Comparison of ENCODE assay signal across 10 cellular contexts in genomic region chr3:12423918-12424634, GRCh38.
DNase-seq lines count a peak whose midpoint lies in the region; ATAC-seq and TF ChIP-seq lines count a peak whose summit lies in the region.
"Had no signal": no experiment of that assay in that cellular context is flagged by ENCODE, and none has a peak within 500 bp of the region (broad histone marks: within the 10 kb centered on the region; RNA-seq: fewer than 3 reads in every experiment).

No MANE protein-coding gene starts in this region.

- H3K9me3 ChIP-seq in breast epithelium (no peaks in the 10 kb centered on the region), liver (ENCODE audit: control insufficient read depth in 4 of 4, low read length in 3 of 4) (no peaks in the 10 kb centered on the region)
- H3K9me3 ChIP-seq: uterus had no signal

- H3K4me3 Mint-ChIP-seq in MCF 10A (ENCODE audit: unreplicated experiment) = no peak overlapping the region
- H3K4me3 Mint-ChIP-seq in activated T-cell treated with anti-CD3 and anti-CD28 coated beads, Interleukin-2, amount 50 U/mL, for 4 hours = no peak overlapping the region
- H3K4me3 Mint-ChIP-seq in naive thymus-derived CD8-positive, alpha-beta T cell = no peak overlapping the region

- no peaks in the 10 kb centered on the region for H3K36me3 Mint-ChIP-seq in MCF 10A (ENCODE audit: insufficient read depth, unreplicated experiment)
- H3K36me3 Mint-ChIP-seq in activated T-cell treated with anti-CD3 and anti-CD28 coated beads, Interleukin-2, amount 50 U/mL, for 4 hours (ENCODE audit: insufficient read depth) = no peaks in the 10 kb centered on the region
- no peaks in the 10 kb centered on the region for H3K36me3 Mint-ChIP-seq in naive thymus-derived CD8-positive, alpha-beta T cell

- BruUV-seq in MCF 10A (replicated peaks; lab: Mats Ljungman, UMichigan) = no TSS peak

- TF ChIP-seq CTCF in MCF 10A (IDR thresholded peaks at IDR 0.05; ENCODE audit: unreplicated experiment) (no peak), breast epithelium (IDR thresholded peaks at IDR 0.05) (no peak), liver (IDR thresholded peaks at IDR 0.05; ENCODE audit: low read depth, low read length, missing input control) (no peak)

- CTCF ChIA-PET in MCF 10A (lab: Yijun Ruan, JAX) = no interaction called here

- peak; percentile 20 for DNase-seq in MCF 10A (ENCODE audit: unreplicated experiment)
- no peak for DNase-seq in breast epithelium (ENCODE audit: low spot score in 2 of 2)
- no peak for DNase-seq in activated T-cell treated with anti-CD3 and anti-CD28 coated beads, Interleukin-2, amount 50 U/mL, for 4 hours
- DNase-seq in stromal cell of bone marrow (ENCODE audit: low read depth) = peak; percentile 54
- no peak for DNase-seq in AG08396 (ENCODE audit: low spot score)
- no peak for DNase-seq in GM19238 (ENCODE audit: insufficient read length, low spot score)
- DNase-seq in naive thymus-derived CD8-positive, alpha-beta T cell = no peak
- DNase-seq: uterus had no signal

- H3K4me1 ChIP-seq in breast epithelium (peaks cover 0 to 6% of the 10 kb centered on the region in 2 donors), liver (ENCODE audit: control insufficient read depth in 4 of 4, insufficient read depth in 4 of 4, low read length in 3 of 4) (peaks cover 12 to 22% (median 16%) of the 10 kb centered on the region in 4 donors)

- no peak overlapping the region for H3K9ac ChIP-seq in liver (ENCODE audit: low read depth in 1 of 2, low read length in 2 of 2)

- intact Hi-C loops in MCF 10A (cut with micrococcal nuclease) = no loop called here
- intact Hi-C loops in breast epithelium (cut with DNase I; ENCODE audit: low total_unique reads) = loop anchor here (10.0 kb wide), 1 partner anchor 159 kb away; no protein-coding TSS in a partner anchor

- H3K27me3 ChIP-seq in breast epithelium (no peaks in the 10 kb centered on the region), liver (ENCODE audit: control insufficient read depth in 4 of 4, insufficient read depth in 4 of 4, low read length in 3 of 4) (no peaks in the 10 kb centered on the region)
- H3K27me3 ChIP-seq: uterus had no signal

- no peak overlapping the region for H3K27ac Mint-ChIP-seq in MCF 10A (ENCODE audit: low read depth, unreplicated experiment)
- H3K27ac Mint-ChIP-seq in naive thymus-derived CD8-positive, alpha-beta T cell = no peak overlapping the region
- H3K27ac Mint-ChIP-seq: CD14-positive monocyte had no signal

- H3K27me3 Mint-ChIP-seq in MCF 10A (ENCODE audit: insufficient read depth, unreplicated experiment) = no peaks in the 10 kb centered on the region
- peaks cover 15% of the 10 kb centered on the region for H3K27me3 Mint-ChIP-seq in activated T-cell treated with anti-CD3 and anti-CD28 coated beads, Interleukin-2, amount 50 U/mL, for 4 hours (ENCODE audit: low read depth)
- H3K27me3 Mint-ChIP-seq in naive thymus-derived CD8-positive, alpha-beta T cell = peaks cover 6 to 15% (median 8%) of the 10 kb centered on the region in 5 donors

- no peaks in the 10 kb centered on the region for H3K4me1 Mint-ChIP-seq in MCF 10A (ENCODE audit: insufficient read depth, unreplicated experiment)
- H3K4me1 Mint-ChIP-seq in activated T-cell treated with anti-CD3 and anti-CD28 coated beads, Interleukin-2, amount 50 U/mL, for 4 hours (ENCODE audit: low read depth) = peaks cover 20% of the 10 kb centered on the region
- peaks cover 0 to 2% (median 0%) of the 10 kb centered on the region in 4 donors for H3K4me1 Mint-ChIP-seq in naive thymus-derived CD8-positive, alpha-beta T cell

- POLR2A ChIA-PET in MCF 10A (lab: Yijun Ruan, JAX) = no interaction called here
- POLR2A ChIA-PET in naive thymus-derived CD8-positive, alpha-beta T cell (lab: Charles Lee) = no interaction called here

- H3K4me3 ChIP-seq in breast epithelium (no peak overlapping the region), liver (ENCODE audit: low read depth in 1 of 3, low read length in 3 of 3) (no peak overlapping the region)
- H3K4me3 ChIP-seq: uterus had no signal

- peak; percentile 18 to 19 for TF ChIP-seq RAD21 in liver (IDR thresholded peaks at IDR 0.05)

- TF ChIP-seq POLR2A in breast epithelium (IDR thresholded peaks at IDR 0.05) = no peak

- 39% methylated on average over 6 of the region's 6 CpGs for WGBS in liver

- ATAC-seq in activated T-cell treated with anti-CD3 and anti-CD28 coated beads, Interleukin-2, amount 50 U/mL, for 4 hours = peak; percentile 66 to 68
- ATAC-seq in naive thymus-derived CD8-positive, alpha-beta T cell = no peak

- H3K27ac ChIP-seq in breast epithelium (no peak overlapping the region), liver (ENCODE audit: low read depth in 1 of 2, low read length in 2 of 2) (no peak overlapping the region)
- H3K27ac ChIP-seq: uterus had no signal

- no peaks in the 10 kb centered on the region for H3K9me3 Mint-ChIP-seq in MCF 10A (ENCODE audit: unreplicated experiment)
- no peaks in the 10 kb centered on the region for H3K9me3 Mint-ChIP-seq in activated T-cell treated with anti-CD3 and anti-CD28 coated beads, Interleukin-2, amount 50 U/mL, for 4 hours
- H3K9me3 Mint-ChIP-seq in naive thymus-derived CD8-positive, alpha-beta T cell = no peaks in the 10 kb centered on the region
- H3K9me3 Mint-ChIP-seq: CD14-positive monocyte had no signal

- no peaks in the 10 kb centered on the region for H3K36me3 ChIP-seq in breast epithelium
- H3K36me3 ChIP-seq in liver (ENCODE audit: control insufficient read depth in 4 of 4, insufficient read depth in 3 of 4, low read depth in 1 of 4, low read length in 3 of 4) = no peaks in the 10 kb centered on the region
- H3K36me3 ChIP-seq: uterus had no signal

TF ChIP-seq in liver, 16 proteins besides CTCF, POLR2A, EP300 and RAD21:
- TF ChIP-seq GABPA (IDR thresholded peaks at IDR 0.05 in 1 of 2, conservative IDR thresholded peaks at IDR 0.05 in 1 of 2) = no peak
- peak in 1 of 2 donors; percentile 64 for TF ChIP-seq JUND (IDR thresholded peaks at IDR 0.05)
- TF ChIP-seq ATF3 (IDR thresholded peaks at IDR 0.05) = no peak
- peak; percentile 60 to 86 for TF ChIP-seq RXRA (IDR thresholded peaks at IDR 0.05)
- TF ChIP-seq REST (IDR thresholded peaks at IDR 0.05) = peak; percentile 97
- no peak for TF ChIP-seq TAF1 (conservative IDR thresholded peaks at IDR 0.05)
- no peak for TF ChIP-seq ZBTB33 (IDR thresholded peaks at IDR 0.05)
- peak; percentile 17 to 71 for TF ChIP-seq HNF4A (conservative IDR thresholded peaks at IDR 0.05)
- TF ChIP-seq MAX (IDR thresholded peaks at IDR 0.05) = peak; percentile 22
- no peak for TF ChIP-seq FOXA1 (IDR thresholded peaks at IDR 0.05)
- TF ChIP-seq FOXA2 (IDR thresholded peaks at IDR 0.05) = peak; percentile 23
- no peak for TF ChIP-seq SP1 (IDR thresholded peaks at IDR 0.05)
- no peak for TF ChIP-seq NR2F2 (IDR thresholded peaks at IDR 0.05)
- TF ChIP-seq HNF4G (IDR thresholded peaks at IDR 0.05) = no peak
- no peak for TF ChIP-seq EGR1 (IDR thresholded peaks at IDR 0.05; ENCODE audit: low read depth in 2 of 2)
- peak; percentile 30 for TF ChIP-seq YY1 (IDR thresholded peaks at IDR 0.05)

Comparison
In these comparisons a context has a peak if more than half of its experiments do, and no peak if none do; other contexts are left out.
1. DNase-seq: peak in MCF 10A (single experiment) and stromal cell of bone marrow (single experiment); none in breast epithelium (0 of 2), activated T-cell treated with anti-CD3 and anti-CD28 coated beads, Interleukin-2, amount 50 U/mL, for 4 hours (single experiment), AG08396 (single experiment), GM19238 (single experiment) and naive thymus-derived CD8-positive, alpha-beta T cell (0 of 10).
2. ATAC-seq: peak in activated T-cell treated with anti-CD3 and anti-CD28 coated beads, Interleukin-2, amount 50 U/mL, for 4 hours (2 of 2); none in naive thymus-derived CD8-positive, alpha-beta T cell (0 of 2).